In the genomic region with DNA sequence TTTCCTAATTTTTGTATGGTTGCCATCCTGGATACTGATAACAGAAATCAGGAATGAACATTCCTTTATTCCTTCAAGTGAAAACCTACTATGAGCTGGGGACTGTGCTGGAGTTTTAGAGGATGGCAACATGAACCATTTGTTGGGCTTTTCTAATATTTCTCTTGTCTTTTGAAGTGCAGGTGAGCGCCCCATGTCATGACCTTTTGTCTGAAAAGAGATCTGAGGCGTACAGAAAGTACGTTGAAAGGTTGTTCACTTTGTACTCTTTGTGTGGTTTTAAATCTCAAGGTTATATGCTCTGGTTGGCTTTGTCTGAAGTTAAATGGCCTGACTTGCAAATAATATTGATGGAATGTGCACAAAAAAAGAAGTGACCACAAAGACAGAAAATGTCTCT, we compare ENCODE assay signal across 24 cellular contexts.
"Had no signal": no experiment of that assay in that cellular context is flagged by ENCODE, and none has a peak within 500 bp of the region (broad histone marks: within the 10 kb centered on the region; RNA-seq: fewer than 3 reads in every experiment).

No MANE protein-coding gene starts in this region.

- H3K4me1 ChIP-seq: parathyroid adenoma, psoas muscle, stomach, thyroid gland, tibial nerve, upper lobe of left lung, vagina had no signal

- H2AFZ ChIP-seq: parathyroid adenoma had no signal

- H3K9ac ChIP-seq: neural progenitor cell, parathyroid adenoma had no signal

- ATAC-seq: natural killer cell; psoas muscle; right cardiac atrium; stimulated activated effector memory CD8-positive, alpha-beta T cell treated with anti-CD3 and anti-CD28 coated beads, Interleukin-12 subunit alpha, Interleukin-12 subunit beta, amount 100 ng/mL, for 72 hours; stimulated activated naive B cell treated with anti-CD40 and anti-IgM and Interleukin-4, amounts not matched to agents 10 μg/mL and 1 μg/mL and 100 μg/mL, for 72 hours had no signal

- H3K27ac ChIP-seq: neural progenitor cell, ovary, parathyroid adenoma, psoas muscle, stomach, thoracic aorta, thyroid gland, tibial nerve, upper lobe of left lung, vagina had no signal

- H3K36me3 ChIP-seq: neural progenitor cell, ovary, stomach, thoracic aorta, thyroid gland, tibial nerve, upper lobe of left lung, vagina had no signal

- H3K9me3 ChIP-seq: ovary, thoracic aorta, thyroid gland, upper lobe of left lung, vagina had no signal

- FAIRE-seq: small intestine, urothelium cell line had no signal

- H3K27me3 ChIP-seq: neural progenitor cell, ovary, stomach, thyroid gland, tibial nerve, upper lobe of left lung, vagina had no signal

- H3K79me2 ChIP-seq: parathyroid adenoma had no signal

- DNase-seq: natural killer cell; occipital lobe; ovary; posterior cingulate gyrus; psoas muscle; right cardiac atrium; small intestine; stimulated activated CD4-positive, alpha-beta T cell treated with anti-CD3 and anti-CD28 coated beads, Interleukin-15, amount 100 ng/mL, for 24 hours; stimulated activated CD4-positive, alpha-beta T cell treated with anti-CD3 and anti-CD28 coated beads, Interleukin-2, amount 100 ng/mL, for 24 hours; stimulated activated CD4-positive, alpha-beta T cell treated with anti-CD3 and anti-CD28 coated beads, Interleukin-2, amount 100 ng/mL, for 48 hours; stimulated activated CD4-positive, alpha-beta T cell treated with anti-CD3 and anti-CD28 coated beads, Interleukin-4, amount 100 ng/mL, for 24 hours; stimulated activated naive B cell treated with anti-CD40 and anti-IgM and Interleukin-4, amounts not matched to agents 10 μg/mL and 1 μg/mL and 100 μg/mL, for 72 hours; stimulated activated naive CD4-positive, alpha-beta T cell treated with Interleukin-2 at 50 U/mL for 16 hours; stomach; thyroid gland; trophoblast cell; upper lobe of left lung had no signal

- H3K4me2 ChIP-seq: neural progenitor cell had no signal

- H3K4me3 ChIP-seq: neural progenitor cell, ovary, psoas muscle, stomach, thoracic aorta, thyroid gland, tibial nerve, upper lobe of left lung, vagina had no signal
